10 cellular contexts compared by ENCODE assay signal in the genomic region with DNA sequence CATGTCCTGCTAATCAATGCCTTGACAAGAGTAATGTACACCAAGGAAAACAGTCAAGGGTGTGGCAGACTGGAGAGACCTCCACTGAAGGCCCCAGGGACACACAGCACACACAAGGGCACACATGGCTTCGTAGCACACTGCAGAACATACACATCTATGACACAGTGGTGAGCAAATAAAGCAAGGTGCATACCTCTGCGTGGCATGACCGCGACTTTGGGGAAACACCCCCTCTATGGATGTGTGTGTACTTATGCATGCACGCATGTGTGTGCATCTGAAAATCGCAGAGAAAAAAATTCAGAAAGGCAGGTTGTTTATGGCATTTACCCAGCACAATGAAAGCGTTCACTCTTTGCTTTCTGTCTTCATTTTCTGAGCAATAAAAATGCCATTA. TPM values are rescaled to one million over a fixed set of nuclear protein-coding genes. Genes with fewer than 3 reads are reported as not detected.
DNase-seq lines count a peak whose midpoint lies in the region; ATAC-seq and TF ChIP-seq lines count a peak whose summit lies in the region.
"Had no signal": no experiment of that assay in that cellular context is flagged by ENCODE, and none has a peak within 500 bp of the region (broad histone marks: within the 10 kb centered on the region; RNA-seq: fewer than 3 reads in every experiment).

No MANE protein-coding gene starts in this region.

- no peaks in the 10 kb centered on the region for H3K27me3 Mint-ChIP-seq in activated B cell treated with CpG ODN at 0.5 μM for 24 hours

- DNase-seq in GDM1 (lab: John Stamatoyannopoulos, UW) (peak; percentile 24), activated B cell treated with CpG ODN at 0.5 μM for 24 hours (no peak), dorsolateral prefrontal cortex (peak in 2 of 10 donors; percentile 1 to 28), gastrocnemius medialis (no peak), NCI-H1694 treated with DMSO at 0.1 percent for 48 hours (lab: John Stamatoyannopoulos, UW) (no peak), AG20443 (ENCODE audit: low spot score) (no peak), foreskin melanocyte (no peak)
- DNase-seq: amygdala, NCI-H345 had no signal

- CTCF ChIA-PET in activated B cell treated with CpG ODN at 0.5 μM for 24 hours (lab: Charles Lee), result no interaction called here

- no peak overlapping the region for H3K4me3 Mint-ChIP-seq in activated B cell treated with CpG ODN at 0.5 μM for 24 hours

- H3K27me3 ChIP-seq in dorsolateral prefrontal cortex (no peaks in the 10 kb centered on the region), gastrocnemius medialis (no peaks in the 10 kb centered on the region)

- peaks cover 34% of the 10 kb centered on the region for H3K36me3 Mint-ChIP-seq in activated B cell treated with CpG ODN at 0.5 μM for 24 hours (ENCODE audit: low read depth)

- peak overlapping the region; percentile 48 for H3K27ac Mint-ChIP-seq in activated B cell treated with CpG ODN at 0.5 μM for 24 hours

- no peak for ATAC-seq in activated B cell treated with CpG ODN at 0.5 μM for 24 hours (ENCODE audit: low read depth)
- ATAC-seq in gastrocnemius medialis, result no peak
- ATAC-seq in HG03571 (IDR thresholded peaks at IDR 0.05; ENCODE audit: unreplicated experiment), result no peak

- POLR2A ChIA-PET in activated B cell treated with CpG ODN at 0.5 μM for 24 hours (lab: Charles Lee), result no interaction called here

- peaks cover 63% of the 10 kb centered on the region for H3K4me1 Mint-ChIP-seq in activated B cell treated with CpG ODN at 0.5 μM for 24 hours

- H3K4me1 ChIP-seq in gastrocnemius medialis, result peaks cover 49 to 59% of the 10 kb centered on the region in 2 donors

- intact Hi-C loops in activated B cell treated with CpG ODN at 0.5 μM for 24 hours (cut with micrococcal nuclease) (no loop called here), dorsolateral prefrontal cortex (cut with DNase I) (no loop called here), gastrocnemius medialis (cut with DNase I; ENCODE audit: low total_unique reads) (no loop called here)

- no peaks in the 10 kb centered on the region for H3K9me3 ChIP-seq in gastrocnemius medialis

- H3K27ac ChIP-seq in dorsolateral prefrontal cortex, result peak overlapping the region in 51 of 59 donors; percentile 13 to 85 (median 70)
- H3K27ac ChIP-seq in gastrocnemius medialis, result peak overlapping the region in 3 of 4 donors; percentile 51 to 67 (median 52)

- no peak for TF ChIP-seq POLR2A in gastrocnemius medialis (IDR thresholded peaks at IDR 0.05)

- in situ Hi-C loops in gastrocnemius medialis (cut with MboI; ENCODE audit: low sequenced_read_pairs in 4 of 4), result no loop called here

- no peaks in the 10 kb centered on the region for H3K36me3 ChIP-seq in gastrocnemius medialis

- H3K4me3 ChIP-seq in dorsolateral prefrontal cortex (peak overlapping the region in 47 of 59 donors; percentile 4 to 61 (median 33)), gastrocnemius medialis (no peak overlapping the region)

- TF ChIP-seq CTCF in activated B cell treated with CpG ODN at 0.5 μM for 24 hours (IDR thresholded peaks at IDR 0.05) (no peak), dorsolateral prefrontal cortex (IDR thresholded peaks at IDR 0.05 in 54 of 56, conservative IDR thresholded peaks at IDR 0.05 in 2 of 56; ENCODE audit: low read depth in 1 of 56, partially characterized antibody in 56 of 56) (no peak), gastrocnemius medialis (IDR thresholded peaks at IDR 0.05 in 4 of 5, conservative IDR thresholded peaks at IDR 0.05 in 1 of 5) (no peak)

- H3K9me3 Mint-ChIP-seq in activated B cell treated with CpG ODN at 0.5 μM for 24 hours, result no peaks in the 10 kb centered on the region

RNA-seq across cellular contexts. Expression of gene SEMA4D, which starts 20.5 kb away (rescaled TPM):
- total RNA-seq in activated B cell treated with CpG ODN at 0.5 μM for 24 hours (68.0 and 79.7 TPM in 2 replicates), dorsolateral prefrontal cortex (100 to 1,000 TPM in 116 of 120 experiments, 10 to 100 TPM in 4; 90.5 to 697 (median 192) TPM), gastrocnemius medialis (10 to 100 TPM; 23.6 to 77.0 (median 41.3) TPM)

Comparison
In these comparisons a context has a peak if more than half of its experiments do, and no peak if none do; other contexts are left out.
1. H3K4me3 ChIP-seq: peak in dorsolateral prefrontal cortex (47 of 59); none in gastrocnemius medialis (0 of 4).